ENCODE assay signal across 10 cellular contexts in the genomic region with DNA sequence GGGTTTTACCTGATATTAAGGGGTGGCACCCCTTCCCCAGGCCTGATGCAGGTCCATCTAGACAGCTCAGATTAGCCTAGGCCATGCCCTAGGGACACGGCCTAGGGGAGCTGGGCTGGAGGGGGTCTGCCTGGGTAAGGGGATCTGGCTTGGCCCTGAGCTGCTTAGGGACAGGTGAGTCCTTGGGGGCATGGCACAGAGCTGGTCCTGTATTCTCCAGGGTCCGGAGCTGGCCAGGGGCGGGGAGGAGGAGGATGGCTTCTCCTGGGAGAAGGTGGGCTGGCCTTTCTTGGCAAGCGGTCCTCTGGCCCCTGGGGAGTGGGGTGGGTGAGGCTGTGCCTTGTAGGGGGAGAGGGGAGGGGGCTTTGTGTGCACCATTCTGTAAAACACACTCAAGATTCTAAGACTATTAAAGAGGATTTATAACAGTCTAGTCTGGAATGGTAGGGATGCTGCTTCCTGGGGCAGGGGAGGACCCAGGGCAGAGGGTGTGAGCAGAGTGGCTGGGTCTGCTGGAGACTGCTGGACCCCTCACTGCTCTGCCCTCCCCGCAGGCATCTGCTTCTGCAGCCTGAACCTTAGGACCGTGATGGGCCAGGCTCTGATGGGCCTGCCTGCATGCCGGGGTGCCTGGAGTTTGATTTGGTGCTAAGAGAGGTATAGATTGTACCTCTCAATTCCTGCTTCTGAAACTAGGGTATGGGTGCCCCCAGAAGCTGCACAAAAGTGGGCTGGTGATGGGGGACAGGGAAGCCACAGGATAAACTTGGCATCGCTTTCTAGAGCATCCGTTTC. TPM values are rescaled to one million over a fixed set of nuclear protein-coding genes. Genes with fewer than 3 reads are reported as not detected.
DNase-seq lines count a peak whose midpoint lies in the region; ATAC-seq and TF ChIP-seq lines count a peak whose summit lies in the region.
"Had no signal": no experiment of that assay in that cellular context is flagged by ENCODE, and none has a peak within 500 bp of the region (broad histone marks: within the 10 kb centered on the region; RNA-seq: fewer than 3 reads in every experiment).

No MANE protein-coding gene starts in this region.

- H3K9me3 ChIP-seq in left ventricle myocardium inferior (replicated peaks) (no peaks in the 10 kb centered on the region), tibial nerve (no peaks in the 10 kb centered on the region)

- no peak for TF ChIP-seq CTCF in left ventricle myocardium inferior (IDR thresholded peaks at IDR 0.05; ENCODE audit: borderline replicate concordance)
- TF ChIP-seq CTCF in tibial nerve (IDR thresholded peaks at IDR 0.05), result no peak

- H3K27me3 ChIP-seq in left ventricle myocardium inferior (ENCODE audit: low read depth) (no peaks in the 10 kb centered on the region), tibial nerve (no peaks in the 10 kb centered on the region)

- H3K4me1 ChIP-seq in left ventricle myocardium inferior, result peaks cover 65% of the 10 kb centered on the region
- peaks cover 0 to 13% (median 9%) of the 10 kb centered on the region in 4 donors for H3K4me1 ChIP-seq in tibial nerve

- H3K27ac ChIP-seq in left ventricle myocardium inferior (replicated peaks) (no peak overlapping the region), tibial nerve (no peak overlapping the region)

- no peaks in the 10 kb centered on the region for H3K27me3 Mint-ChIP-seq in activated T-cell treated with anti-CD3 and anti-CD28 coated beads, Interleukin-2, amount 50 U/mL, for 24 hours
- H3K27me3 Mint-ChIP-seq in activated CD8-positive, alpha-beta memory T cell treated with anti-CD3 and anti-CD28 coated beads, Interleukin-2, amount 10 ng/mL, durations not matched to agents 7 days and 5 days, result no peaks in the 10 kb centered on the region
- H3K27me3 Mint-ChIP-seq in stimulated activated naive B cell treated with anti-CD40 and anti-IgM and Interleukin-4, amounts not matched to agents 10 μg/mL and 1 μg/mL and 100 μg/mL, for 72 hours, result no peaks in the 10 kb centered on the region

- DNase-seq in activated T-cell treated with anti-CD3 and anti-CD28 coated beads, Interleukin-2, amount 50 U/mL, for 24 hours, result peak; percentile 25
- DNase-seq in activated T-cell treated with anti-CD3 and anti-CD28 coated beads for 4 hours (no peak), left ventricle myocardium inferior (peak; percentile 12), tibial nerve (ENCODE audit: low spot score in 2 of 2) (no peak), NCI-H526 treated with DMSO at 0.1 percent for 48 hours (lab: John Stamatoyannopoulos, UW) (no peak)
- DNase-seq in activated CD8-positive, alpha-beta memory T cell treated with anti-CD3 and anti-CD28 coated beads, Interleukin-2, amount 10 ng/mL, durations not matched to agents 7 days and 5 days, result peak; percentile 29
- peak; percentile 0 for DNase-seq in stimulated activated naive B cell treated with anti-CD40 and anti-IgM and Interleukin-4, amounts not matched to agents 10 μg/mL and 1 μg/mL and 100 μg/mL, for 72 hours
- DNase-seq: effector CD4-positive, alpha-beta T cell had no signal

- H3K4me3 ChIP-seq in left ventricle myocardium inferior, result no peak overlapping the region
- no peak overlapping the region for H3K4me3 ChIP-seq in tibial nerve

- no peak for ATAC-seq in activated CD8-positive, alpha-beta memory T cell treated with anti-CD3 and anti-CD28 coated beads, Interleukin-2, amount 10 ng/mL, durations not matched to agents 7 days and 5 days
- ATAC-seq in stimulated activated naive B cell treated with anti-CD40 and anti-IgM and Interleukin-4, amounts not matched to agents 10 μg/mL and 1 μg/mL and 100 μg/mL, for 72 hours (replicated peaks), result no peak
- no peak for ATAC-seq in GM21515 (IDR thresholded peaks at IDR 0.05; ENCODE audit: unreplicated experiment)

- intact Hi-C loops in left ventricle myocardium inferior (cut with micrococcal nuclease), result loop anchor here (5.0 kb wide), 1 partner anchor 292 kb away; no protein-coding TSS in a partner anchor

- no peaks in the 10 kb centered on the region for H3K9me3 Mint-ChIP-seq in activated T-cell treated with anti-CD3 and anti-CD28 coated beads, Interleukin-2, amount 50 U/mL, for 24 hours
- H3K9me3 Mint-ChIP-seq in activated CD8-positive, alpha-beta memory T cell treated with anti-CD3 and anti-CD28 coated beads, Interleukin-2, amount 10 ng/mL, durations not matched to agents 7 days and 5 days (ENCODE audit: low read depth), result no peaks in the 10 kb centered on the region
- H3K9me3 Mint-ChIP-seq in stimulated activated naive B cell treated with anti-CD40 and anti-IgM and Interleukin-4, amounts not matched to agents 10 μg/mL and 1 μg/mL and 100 μg/mL, for 72 hours, result no peaks in the 10 kb centered on the region
- H3K9me3 Mint-ChIP-seq: nephron had no signal

- no peak for TF ChIP-seq EP300 in tibial nerve (IDR thresholded peaks at IDR 0.05)

- no peak overlapping the region for H3K27ac Mint-ChIP-seq in activated T-cell treated with anti-CD3 and anti-CD28 coated beads, Interleukin-2, amount 50 U/mL, for 24 hours
- H3K27ac Mint-ChIP-seq in activated CD8-positive, alpha-beta memory T cell treated with anti-CD3 and anti-CD28 coated beads, Interleukin-2, amount 10 ng/mL, durations not matched to agents 7 days and 5 days, result no peak overlapping the region
- peak overlapping the region; percentile 32 for H3K27ac Mint-ChIP-seq in stimulated activated naive B cell treated with anti-CD40 and anti-IgM and Interleukin-4, amounts not matched to agents 10 μg/mL and 1 μg/mL and 100 μg/mL, for 72 hours

- peaks cover 72% of the 10 kb centered on the region for H3K36me3 Mint-ChIP-seq in activated T-cell treated with anti-CD3 and anti-CD28 coated beads, Interleukin-2, amount 50 U/mL, for 24 hours (ENCODE audit: low read depth)
- peaks cover 14% of the 10 kb centered on the region for H3K36me3 Mint-ChIP-seq in activated CD8-positive, alpha-beta memory T cell treated with anti-CD3 and anti-CD28 coated beads, Interleukin-2, amount 10 ng/mL, durations not matched to agents 7 days and 5 days
- peaks cover 68 to 75% of the 10 kb centered on the region in 2 donors for H3K36me3 Mint-ChIP-seq in stimulated activated naive B cell treated with anti-CD40 and anti-IgM and Interleukin-4, amounts not matched to agents 10 μg/mL and 1 μg/mL and 100 μg/mL, for 72 hours

- peaks cover 15% of the 10 kb centered on the region for H3K36me3 ChIP-seq in left ventricle myocardium inferior
- peaks cover 0 to 29% (median 6%) of the 10 kb centered on the region in 3 donors for H3K36me3 ChIP-seq in tibial nerve

- no peak overlapping the region for H3K4me3 Mint-ChIP-seq in activated T-cell treated with anti-CD3 and anti-CD28 coated beads, Interleukin-2, amount 50 U/mL, for 24 hours
- H3K4me3 Mint-ChIP-seq in activated CD8-positive, alpha-beta memory T cell treated with anti-CD3 and anti-CD28 coated beads, Interleukin-2, amount 10 ng/mL, durations not matched to agents 7 days and 5 days, result no peak overlapping the region
- H3K4me3 Mint-ChIP-seq in stimulated activated naive B cell treated with anti-CD40 and anti-IgM and Interleukin-4, amounts not matched to agents 10 μg/mL and 1 μg/mL and 100 μg/mL, for 72 hours, result no peak overlapping the region
- H3K4me3 Mint-ChIP-seq: nephron had no signal

- WGBS in tibial nerve, 2 donors, result 85 to 90% methylated on average over 9 of the region's 9 CpGs

- CTCF ChIA-PET in activated CD8-positive, alpha-beta memory T cell treated with anti-CD3 and anti-CD28 coated beads, Interleukin-2, amount 10 ng/mL, durations not matched to agents 7 days and 5 days (lab: Charles Lee), result interaction anchor here (1.1 to 21.3 kb wide), 8 partner anchors 9 to 1199 kb away, joined by 3 to 530 read pairs (median 3); a partner anchor contains a TSS

- H3K4me1 Mint-ChIP-seq in activated T-cell treated with anti-CD3 and anti-CD28 coated beads, Interleukin-2, amount 50 U/mL, for 24 hours (ENCODE audit: low read depth), result peaks cover 37% of the 10 kb centered on the region
- H3K4me1 Mint-ChIP-seq in activated CD8-positive, alpha-beta memory T cell treated with anti-CD3 and anti-CD28 coated beads, Interleukin-2, amount 10 ng/mL, durations not matched to agents 7 days and 5 days, result peaks cover 15% of the 10 kb centered on the region
- peaks cover 60 to 76% of the 10 kb centered on the region in 2 donors for H3K4me1 Mint-ChIP-seq in stimulated activated naive B cell treated with anti-CD40 and anti-IgM and Interleukin-4, amounts not matched to agents 10 μg/mL and 1 μg/mL and 100 μg/mL, for 72 hours

- no peak for TF ChIP-seq POLR2A in tibial nerve (IDR thresholded peaks at IDR 0.05)

RNA-seq across cellular contexts. Expression of a gene that starts 54.7 kb away (rescaled TPM):
- 100 to 1,000 TPM in 1 of 2 experiments, 10 to 100 TPM in 1; 90.2 to 285 TPM for total RNA-seq in activated CD8-positive, alpha-beta memory T cell treated with anti-CD3 and anti-CD28 coated beads, Interleukin-2, amount 10 ng/mL, durations not matched to agents 7 days and 5 days
- total RNA-seq in left ventricle myocardium inferior (49.6 TPM), tibial nerve (10 to 100 TPM; 27.9 to 49.4 (median 43.4) TPM)

Comparison
In these comparisons a context has a peak if more than half of its experiments do, and no peak if none do; other contexts are left out.
1. DNase-seq: peak in activated T-cell treated with anti-CD3 and anti-CD28 coated beads, Interleukin-2, amount 50 U/mL, for 24 hours (single experiment), activated CD8-positive, alpha-beta memory T cell treated with anti-CD3 and anti-CD28 coated beads, Interleukin-2, amount 10 ng/mL, durations not matched to agents 7 days and 5 days (single experiment), left ventricle myocardium inferior (single experiment) and stimulated activated naive B cell treated with anti-CD40 and anti-IgM and Interleukin-4, amounts not matched to agents 10 μg/mL and 1 μg/mL and 100 μg/mL, for 72 hours (single experiment); none in activated T-cell treated with anti-CD3 and anti-CD28 coated beads for 4 hours (single experiment), tibial nerve (0 of 2) and NCI-H526 treated with DMSO at 0.1 percent for 48 hours (single experiment).